8 cellular contexts compared by ENCODE assay signal in genomic region chr7:1459512-1459892, GRCh38. TPM values are rescaled to one million over a fixed set of nuclear protein-coding genes. Genes with fewer than 3 reads are reported as not detected.
DNase-seq lines count a peak whose midpoint lies in the region; ATAC-seq and TF ChIP-seq lines count a peak whose summit lies in the region.

No MANE protein-coding gene starts in this region.

- H3K27me3 ChIP-seq in SK-N-SH (ENCODE audit: insufficient read depth) (no peaks in the 10 kb centered on the region), osteoblast (ENCODE audit: insufficient read depth, low read length) (peaks cover 6% of the 10 kb centered on the region)

- H3K4me2 ChIP-seq in SK-N-SH = peak overlapping the region; percentile 99; the same call in 1 of the 2 replicates
- peak overlapping the region; percentile 95 for H3K4me2 ChIP-seq in osteoblast (ENCODE audit: insufficient read depth, low read length)

- peaks cover 21% of the 10 kb centered on the region for H3K4me1 Mint-ChIP-seq in activated naive CD4-positive, alpha-beta T cell treated with anti-CD3 and anti-CD28 coated beads, Interleukin-2, amount 50 U/mL, for 24 hours

- H3K79me2 ChIP-seq in SK-N-SH (ENCODE audit: insufficient read depth) (peaks cover 46% of the 10 kb centered on the region), osteoblast (ENCODE audit: insufficient read depth, low read length) (peaks cover 43% of the 10 kb centered on the region)

- no peaks in the 10 kb centered on the region for H3K9me3 Mint-ChIP-seq in activated naive CD4-positive, alpha-beta T cell treated with anti-CD3 and anti-CD28 coated beads, Interleukin-2, amount 50 U/mL, for 24 hours

- H3F3A ChIP-seq in SK-N-SH (replicated peaks; ENCODE audit: insufficient read depth) = peaks cover 19% of the 10 kb centered on the region

- no peaks in the 10 kb centered on the region for H3K9me2 ChIP-seq in SK-N-SH

- peaks cover 17 to 33% of the 10 kb centered on the region in 2 experiments; a peak in 3 of 4 replicates for H3K4me1 ChIP-seq in SK-N-SH (ENCODE audit: control insufficient read depth in 1 of 2, insufficient read depth in 2 of 2, low read depth in 1 of 2, low read length in 1 of 2)
- peaks cover 47% of the 10 kb centered on the region for H3K4me1 ChIP-seq in osteoblast (ENCODE audit: insufficient read depth, low read length)

- H3K9me3 ChIP-seq in SK-N-SH (no peaks in the 10 kb centered on the region), osteoblast (ENCODE audit: low read depth, low read length) (no peaks in the 10 kb centered on the region)

- peak overlapping the region; percentile 70 for H3K4me3 Mint-ChIP-seq in activated naive CD4-positive, alpha-beta T cell treated with anti-CD3 and anti-CD28 coated beads, Interleukin-2, amount 50 U/mL, for 24 hours

- H3K4me3 ChIP-seq in SK-N-SH (ENCODE audit: low read depth in 2 of 2, low read length in 1 of 2) (peak overlapping the region; percentile 78 to 100), osteoblast (ENCODE audit: insufficient read depth, low read length) (peak overlapping the region; percentile 83)

- TF ChIP-seq EP300 in SK-N-SH (IDR thresholded peaks at IDR 0.05; ENCODE audit: borderline replicate concordance in 1 of 2, low read depth in 1 of 2, low read length in 1 of 2) = no peak

- H4K20me1 ChIP-seq in SK-N-SH (ENCODE audit: insufficient read depth) = peaks cover 39% of the 10 kb centered on the region
- H4K20me1 ChIP-seq in osteoblast (ENCODE audit: insufficient read depth, low read length) = peaks cover 24% of the 10 kb centered on the region

- peak; percentile 96 for DNase-seq in GF-D8 (lab: John Stamatoyannopoulos, UW)
- peak; percentile 99 for DNase-seq in NAMALWA (ENCODE audit: low spot score)
- DNase-seq in SK-N-SH = peak; percentile 100
- DNase-seq in glomerular visceral epithelial cell (ENCODE audit: extremely low spot score) = peak; percentile 99
- peak; percentile 100 for DNase-seq in osteoblast (ENCODE audit: insufficient read length, low spot score, missing footprints)

- POLR2A ChIA-PET in SK-N-SH (lab: Yijun Ruan, JAX) = no interaction called here

- H3K36me3 Mint-ChIP-seq in activated naive CD4-positive, alpha-beta T cell treated with anti-CD3 and anti-CD28 coated beads, Interleukin-2, amount 50 U/mL, for 24 hours = no peaks in the 10 kb centered on the region

- H2AFZ ChIP-seq in SK-N-SH (ENCODE audit: low read depth) (no peak overlapping the region), osteoblast (ENCODE audit: low read length) (no peak overlapping the region)

- TF ChIP-seq CTCF in SK-N-SH (IDR thresholded peaks at IDR 0.05) (no peak), osteoblast (IDR thresholded peaks at IDR 0.05; ENCODE audit: extremely low read depth, low read depth, low read length) (no peak)

- H3K9ac ChIP-seq in SK-N-SH = peak overlapping the region; percentile 96; the same call in 1 of the 2 replicates

- WGBS in SK-N-SH (ENCODE audit: low lambda C conversion rate) = under 1% methylated on average over 29 of the region's 35 CpGs

- CTCF ChIA-PET in SK-N-SH (lab: Yijun Ruan, JAX) = interaction anchor here (1.4 to 9.2 kb wide), 3 partner anchors 11 to 233 kb away, joined by 3 to 108 read pairs (median 13); no protein-coding TSS in a partner anchor

- no peaks in the 10 kb centered on the region for H3K27me3 Mint-ChIP-seq in activated naive CD4-positive, alpha-beta T cell treated with anti-CD3 and anti-CD28 coated beads, Interleukin-2, amount 50 U/mL, for 24 hours

- no peak for TF ChIP-seq RAD21 in SK-N-SH (IDR thresholded peaks at IDR 0.05; ENCODE audit: low read length)

- no peak overlapping the region for H3K27ac Mint-ChIP-seq in activated naive CD4-positive, alpha-beta T cell treated with anti-CD3 and anti-CD28 coated beads, Interleukin-2, amount 50 U/mL, for 24 hours

- H3K27ac ChIP-seq in SK-N-SH (ENCODE audit: low read depth in 2 of 2, low read length in 1 of 2) (peak overlapping the region in 1 of 2 experiments; percentile 96; a peak in 1 of 4 replicates), osteoblast (ENCODE audit: low read depth, low read length) (no peak overlapping the region), temporal lobe (ENCODE audit: low read depth, low read length) (peak overlapping the region; percentile 84)

- H3K36me3 ChIP-seq in SK-N-SH (replicated peaks in 1 of 2; ENCODE audit: control insufficient read depth in 1 of 2, insufficient read depth in 2 of 2, low read length in 1 of 2) (peaks cover 0 to 6% of the 10 kb centered on the region in 2 experiments), osteoblast (ENCODE audit: insufficient read depth, low read length) (no peaks in the 10 kb centered on the region)

- peak; percentile 87 for ATAC-seq in HG02571 (IDR thresholded peaks at IDR 0.05; ENCODE audit: unreplicated experiment)

TF ChIP-seq in SK-N-SH, 30 proteins besides CTCF, POLR2A, EP300 and RAD21:
- TF ChIP-seq, protein P1, sequence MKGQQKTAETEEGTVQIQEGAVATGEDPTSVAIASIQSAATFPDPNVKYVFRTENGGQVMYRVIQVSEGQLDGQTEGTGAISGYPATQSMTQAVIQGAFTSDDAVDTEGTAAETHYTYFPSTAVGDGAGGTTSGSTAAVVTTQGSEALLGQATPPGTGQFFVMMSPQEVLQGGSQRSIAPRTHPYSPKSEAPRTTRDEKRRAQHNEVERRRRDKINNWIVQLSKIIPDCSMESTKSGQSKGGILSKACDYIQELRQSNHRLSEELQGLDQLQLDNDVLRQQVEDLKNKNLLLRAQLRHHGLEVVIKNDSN (IDR thresholded peaks at IDR 0.05; ENCODE audit: borderline replicate concordance, low read depth) = no peak

RNA-seq across cellular contexts. Expression of gene MICALL2, which starts 0.2 kb away (rescaled TPM):
- polyA plus RNA-seq in SK-N-SH (2012; rRNA removed) = 38.8 and 41.2 TPM in 2 replicates
- polyA plus RNA-seq in SK-N-SH (2012; cell fraction: cytosol; rRNA removed) = 6.9 and 10.4 TPM in 2 replicates
- polyA plus RNA-seq in SK-N-SH (2012; cell fraction: nucleus; rRNA removed) = 329 and 401 TPM in 2 replicates
- 30.4 and 36.5 TPM in 2 replicates for total RNA-seq in osteoblast
- 4.7 TPM for total RNA-seq in temporal lobe

RNA-seq across cellular contexts. Expression of gene INTS1, which starts 44.7 kb away (rescaled TPM):
- polyA plus RNA-seq in SK-N-SH (2012; rRNA removed) = 35.7 and 48.1 TPM in 2 replicates
- polyA plus RNA-seq in SK-N-SH (2012; cell fraction: cytosol; rRNA removed) = 12.0 and 22.3 TPM in 2 replicates
- 148 and 184 TPM in 2 replicates for polyA plus RNA-seq in SK-N-SH (2012; cell fraction: nucleus; rRNA removed)
- total RNA-seq in osteoblast (53.0 and 66.2 TPM in 2 replicates), temporal lobe (32.2 TPM)
